ENCODE assay signal across 15 cellular contexts in the genomic region with DNA sequence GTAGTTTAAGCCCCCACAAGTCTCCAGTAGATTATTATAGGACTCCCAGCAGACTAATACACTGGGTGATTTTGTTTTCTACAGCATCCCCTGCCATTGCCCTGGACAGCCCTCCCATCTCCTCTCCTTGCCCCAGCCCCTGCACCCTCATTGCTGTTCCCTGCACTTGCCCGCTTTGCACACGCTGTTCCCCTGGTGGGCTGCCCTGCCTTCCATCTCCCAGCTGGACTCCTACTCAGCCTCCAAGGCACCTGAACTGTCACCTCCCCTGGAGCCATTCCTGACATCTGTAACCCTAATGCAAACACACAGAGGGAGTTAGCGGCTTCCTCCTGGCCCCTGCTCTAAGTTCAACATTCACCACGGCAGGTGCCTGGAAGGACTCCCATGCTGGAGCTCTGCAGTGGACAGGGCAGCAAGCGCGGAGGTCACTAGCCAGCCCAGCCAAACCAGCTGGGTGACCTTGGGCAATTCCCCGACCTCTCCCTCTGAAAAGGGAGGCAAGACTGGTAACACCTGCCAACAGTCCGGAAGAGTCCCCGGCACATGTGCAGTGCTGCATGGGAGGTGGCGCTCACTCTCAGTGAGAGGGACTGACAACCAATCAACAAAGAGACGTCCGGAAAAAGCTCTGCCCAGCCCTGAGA. TPM values are rescaled to one million over a fixed set of nuclear protein-coding genes. Genes with fewer than 3 reads are reported as not detected.
DNase-seq lines count a peak whose midpoint lies in the region; ATAC-seq, FAIRE-seq and TF ChIP-seq lines count a peak whose summit lies in the region.
"Had no signal": no experiment of that assay in that cellular context is flagged by ENCODE, and none has a peak within 500 bp of the region (broad histone marks: within the 10 kb centered on the region; RNA-seq: fewer than 3 reads in every experiment).

No MANE protein-coding gene starts in this region.

- H3K36me3 ChIP-seq in breast epithelium (no peaks in the 10 kb centered on the region), lower lobe of right lung (no peaks in the 10 kb centered on the region)
- H3K36me3 ChIP-seq: uterus had no signal

- H3K36me3 Mint-ChIP-seq in MCF 10A (ENCODE audit: insufficient read depth, unreplicated experiment) (no peaks in the 10 kb centered on the region), T-helper 17 cell (ENCODE audit: low read depth) (no peaks in the 10 kb centered on the region), type B pancreatic cell (no peaks in the 10 kb centered on the region)

- H3K27me3 ChIP-seq in breast epithelium = no peaks in the 10 kb centered on the region
- peaks cover 14% of the 10 kb centered on the region for H3K27me3 ChIP-seq in lower lobe of right lung (ENCODE audit: low read depth)
- H3K27me3 ChIP-seq: uterus had no signal

- H3K4me3 Mint-ChIP-seq in MCF 10A (ENCODE audit: unreplicated experiment) (no peak overlapping the region), T-helper 17 cell (no peak overlapping the region), type B pancreatic cell (peak overlapping the region; percentile 12)
- H3K4me3 Mint-ChIP-seq: HFFc6 had no signal

- no TSS peak for BruUV-seq in MCF 10A (replicated peaks; lab: Mats Ljungman, UMichigan)

- no peaks in the 10 kb centered on the region for H3K9me3 Mint-ChIP-seq in MCF 10A (ENCODE audit: unreplicated experiment)
- H3K9me3 Mint-ChIP-seq in type B pancreatic cell = no peaks in the 10 kb centered on the region
- H3K9me3 Mint-ChIP-seq: HFFc6 had no signal

- H3K27ac Mint-ChIP-seq in MCF 10A (ENCODE audit: low read depth, unreplicated experiment) (no peak overlapping the region), T-helper 17 cell (peak overlapping the region; percentile 66), type B pancreatic cell (peak overlapping the region; percentile 48)
- H3K27ac Mint-ChIP-seq: HFFc6 had no signal

- CTCF ChIA-PET in MCF 10A (lab: Yijun Ruan, JAX) = interaction anchor here (0.6 to 1.5 kb wide), 4 partner anchors 20 to 1048 kb away, joined by 3 to 4 read pairs (median 3); no protein-coding TSS in a partner anchor

- FAIRE-seq in D721Med (lab: Jason Lieb, UNC) = no peak
- FAIRE-seq: endothelial cell of umbilical vein, small intestine had no signal

- no peak overlapping the region for H3K4me3 ChIP-seq in breast epithelium
- H3K4me3 ChIP-seq in lower lobe of right lung = no peak overlapping the region
- H3K4me3 ChIP-seq: uterus had no signal

- H3K27ac ChIP-seq in breast epithelium (peak overlapping the region; percentile 81 to 83), lower lobe of right lung (no peak overlapping the region)
- H3K27ac ChIP-seq: uterus had no signal

- H3K27me3 Mint-ChIP-seq in MCF 10A (ENCODE audit: insufficient read depth, unreplicated experiment) = peaks cover 40% of the 10 kb centered on the region
- H3K27me3 Mint-ChIP-seq in T-helper 17 cell = peaks cover 17% of the 10 kb centered on the region
- peaks cover 3% of the 10 kb centered on the region for H3K27me3 Mint-ChIP-seq in type B pancreatic cell

- ATAC-seq in T-helper 17 cell = no peak
- peak; percentile 71 to 78 for ATAC-seq in lower lobe of right lung

- intact Hi-C loops in breast epithelium (cut with DNase I; ENCODE audit: low total_unique reads) = no loop called here
- intact Hi-C loops in MCF 10A (cut with micrococcal nuclease) = no loop called here
- intact Hi-C loops in lower lobe of right lung (cut with DNase I) = no loop called here

- H3K4me1 ChIP-seq in breast epithelium (no peaks in the 10 kb centered on the region), lower lobe of right lung (peaks cover 17% of the 10 kb centered on the region)
- H3K4me1 ChIP-seq: uterus had no signal

- DNase-seq in breast epithelium (ENCODE audit: low spot score in 2 of 2) (no peak), MCF 10A (ENCODE audit: unreplicated experiment) (no peak), T-helper 17 cell (no peak), lower lobe of right lung (peak; percentile 58), type B pancreatic cell (ENCODE audit: extremely low spot score, unreplicated experiment) (no peak), D721Med (ENCODE audit: insufficient read length, low spot score) (no peak), amygdala (lab: John Stamatoyannopoulos, UW) (no peak), activated gamma-delta T cell (lab: John Stamatoyannopoulos, UW) (no peak)
- DNase-seq: activated T-cell treated with anti-CD3 and anti-CD28 coated beads, Interleukin-2, amount 50 U/mL, for 1 hour; EL; HFFc6; SIG-M5; small intestine; uterus had no signal

- POLR2A ChIA-PET in MCF 10A (lab: Yijun Ruan, JAX) = no interaction called here

- H3K9me3 ChIP-seq in breast epithelium (no peaks in the 10 kb centered on the region), T-helper 17 cell (ENCODE audit: control insufficient read depth, low read length, poor library complexity, severe bottlenecking) (no peaks in the 10 kb centered on the region), lower lobe of right lung (no peaks in the 10 kb centered on the region)
- H3K9me3 ChIP-seq: uterus had no signal

- TF ChIP-seq CTCF in breast epithelium (IDR thresholded peaks at IDR 0.05) (no peak), MCF 10A (IDR thresholded peaks at IDR 0.05; ENCODE audit: unreplicated experiment) (no peak), lower lobe of right lung (IDR thresholded peaks at IDR 0.05) (no peak), type B pancreatic cell (conservative IDR thresholded peaks at IDR 0.05) (no peak), D721Med (IDR thresholded peaks at IDR 0.05; ENCODE audit: insufficient read depth, missing control alignments) (no peak)

- TF ChIP-seq POLR2A in breast epithelium (IDR thresholded peaks at IDR 0.05) = no peak

- H3K4me1 Mint-ChIP-seq in MCF 10A (ENCODE audit: insufficient read depth, unreplicated experiment) (no peaks in the 10 kb centered on the region), T-helper 17 cell (peaks cover 6% of the 10 kb centered on the region), type B pancreatic cell (ENCODE audit: unreplicated experiment) (peaks cover 16% of the 10 kb centered on the region)

RNA-seq across cellular contexts. Expression of gene IQSEC1, which starts 38.8 kb away (rescaled TPM):
- total RNA-seq in breast epithelium = 10 to 100 TPM; 26.9 to 45.4 (median 26.9) TPM
- 18.7 and 21.2 TPM in 2 replicates for total RNA-seq in MCF 10A (2022)
- 100 to 1,000 TPM; 114 to 128 TPM for total RNA-seq in T-helper 17 cell
- 82.3 TPM for total RNA-seq in lower lobe of right lung
- total RNA-seq in type B pancreatic cell (ENCODE audit: low replicate concordance) = 28.5 and 33.1 TPM in 2 replicates
